5 cellular contexts compared by ENCODE assay signal in genomic region chr11:113557926-113558325, GRCh38.
"Had no signal": no experiment of that assay in that cellular context is flagged by ENCODE, and none has a peak within 500 bp of the region (broad histone marks: within the 10 kb centered on the region; RNA-seq: fewer than 3 reads in every experiment).

No MANE protein-coding gene starts in this region.

- H3K4me3 ChIP-seq: K562 had no signal

- DNase-seq: IMR-90, KBM-7, KG1 had no signal

- ATAC-seq: HepG2, K562 had no signal
